Comparison of ENCODE assay signal across 8 cellular contexts in genomic region chr6:136647363-136647763, GRCh38.
A peak's percentile ranks its signal among the peaks of the same experiment; 100 is the strongest.
DNase-seq lines count a peak whose midpoint lies in the region; ATAC-seq, FAIRE-seq and TF ChIP-seq lines count a peak whose summit lies in the region.

No MANE protein-coding gene starts in this region.

- peak; percentile 55 for DNase-seq in GM04503 (ENCODE audit: low read depth)
- peak in 32 of 34 experiments; percentile 4 to 58 (median 25) for DNase-seq in T-cell
- peak; percentile 98 for DNase-seq in choroid plexus epithelial cell (ENCODE audit: low read depth)
- peak in 2 of 6 donors; percentile 25 to 37 for DNase-seq in pancreas
- DNase-seq in type B pancreatic cell (ENCODE audit: extremely low spot score, unreplicated experiment): no peak
- no peak for DNase-seq in NCI-H1417 treated with DMSO at 0.1 percent for 48 hours (lab: John Stamatoyannopoulos, UW)
- no peak for DNase-seq in WTC11 (ENCODE audit: low spot score)

- TF ChIP-seq CTCF in choroid plexus epithelial cell (conservative IDR thresholded peaks at IDR 0.05; ENCODE audit: low read depth, low read length) (no peak), pancreas (IDR thresholded peaks at IDR 0.05) (no peak), type B pancreatic cell (conservative IDR thresholded peaks at IDR 0.05) (no peak), WTC11 (IDR thresholded peaks at IDR 0.05) (no peak)

- H3K9me3 Mint-ChIP-seq in T-cell: no peaks in the 10 kb centered on the region
- no peaks in the 10 kb centered on the region for H3K9me3 Mint-ChIP-seq in type B pancreatic cell
- no peaks in the 10 kb centered on the region for H3K9me3 Mint-ChIP-seq in WTC11

- POLR2A ChIA-PET in T-cell (lab: Charles Lee) (interaction anchor here (0.5 to 2.9 kb wide), 4 partner anchors 142 to 359 kb away, joined by 3 to 8 read pairs (median 4); partner anchors contain the start of gene MAP3K5 (in 2 of the 2)), WTC11 (lab: Charles Lee) (no interaction called here)

- no peaks in the 10 kb centered on the region for H3K36me3 ChIP-seq in pancreas

- peaks cover 0 to 39% (median 17%) of the 10 kb centered on the region in 3 donors for H3K4me1 ChIP-seq in pancreas

- no peaks in the 10 kb centered on the region for H3K27me3 ChIP-seq in pancreas

- H3K27ac ChIP-seq in pancreas: peak overlapping the region in 2 of 4 donors; percentile 37 to 66

- H3K4me3 Mint-ChIP-seq in T-cell (no peak overlapping the region), type B pancreatic cell (no peak overlapping the region), WTC11 (no peak overlapping the region)

- intact Hi-C loops in pancreas (cut with DNase I): loop anchor here in 2 of 3 donors (5.0 kb wide), 1 partner anchor 145 kb away; the partner anchor contains the start of gene MAP3K5 (in 2 of the 2)

- H3K27me3 Mint-ChIP-seq in T-cell (no peaks in the 10 kb centered on the region), type B pancreatic cell (no peaks in the 10 kb centered on the region), WTC11 (ENCODE audit: low read depth) (no peaks in the 10 kb centered on the region)

- ATAC-seq in GM21723 (IDR thresholded peaks at IDR 0.05; ENCODE audit: unreplicated experiment) (peak; percentile 73), T-cell (replicated peaks in 1 of 4) (peak; percentile 75 to 94 (median 82)), pancreas (peak; percentile 35 to 59 (median 48)), WTC11 (no peak)

- no peaks in the 10 kb centered on the region for H3K9me3 ChIP-seq in pancreas

- no peak for FAIRE-seq in pancreas (lab: Jason Lieb, UNC)

- no peak overlapping the region for H3K27ac Mint-ChIP-seq in T-cell
- no peak overlapping the region for H3K27ac Mint-ChIP-seq in type B pancreatic cell
- H3K27ac Mint-ChIP-seq in WTC11: no peak overlapping the region

- H3K36me3 Mint-ChIP-seq in T-cell (peaks cover 16% of the 10 kb centered on the region), type B pancreatic cell (no peaks in the 10 kb centered on the region), WTC11 (no peaks in the 10 kb centered on the region)

- WGBS in pancreas, 2 donors: 39 to 41% methylated on average over 8 of the region's 8 CpGs

- peak overlapping the region; percentile 42 for H3K4me3 ChIP-seq in choroid plexus epithelial cell (ENCODE audit: low read depth, low read length)
- no peak overlapping the region for H3K4me3 ChIP-seq in pancreas

- CTCF ChIA-PET in T-cell (lab: Charles Lee): interaction anchor here (0.7 to 9.7 kb wide), 5 partner anchors 137 to 273 kb away, joined by 3 to 320 read pairs (median 5); partner anchors contain the start of gene MAP3K5 (in 2 of the 2)
- CTCF ChIA-PET in WTC11 (lab: Charles Lee): interaction anchor here (2.0 kb wide), 1 partner anchor 145 kb away, joined by 12 read pairs; the partner anchor contains the start of gene MAP3K5

- H3K4me1 Mint-ChIP-seq in T-cell: peaks cover 0 to 2% (median 2%) of the 10 kb centered on the region in 3 donors
- H3K4me1 Mint-ChIP-seq in type B pancreatic cell (ENCODE audit: unreplicated experiment): no peaks in the 10 kb centered on the region
- H3K4me1 Mint-ChIP-seq in WTC11: peaks cover 2% of the 10 kb centered on the region; the same call in 1 of the 2 replicates

TF ChIP-seq in WTC11, 78 proteins besides CTCF, POLR2A, EP300 and RAD21:
- no peak for TF ChIP-seq CREB1 (CRISPR knock-in tag; IDR thresholded peaks at IDR 0.05)
- TF ChIP-seq CBFB (CRISPR knock-in tag; IDR thresholded peaks at IDR 0.05; ENCODE audit: low read depth): no peak
- no peak for TF ChIP-seq ZNF396 (CRISPR knock-in tag; IDR thresholded peaks at IDR 0.05; ENCODE audit: borderline replicate concordance)
- no peak for TF ChIP-seq FOXP4 (CRISPR knock-in tag; IDR thresholded peaks at IDR 0.05)
- TF ChIP-seq STAT6 (CRISPR knock-in tag; conservative IDR thresholded peaks at IDR 0.05; ENCODE audit: low read depth): no peak
- no peak for TF ChIP-seq RELA (CRISPR knock-in tag; IDR thresholded peaks at IDR 0.05; ENCODE audit: borderline replicate concordance)
- TF ChIP-seq HMGA2 (CRISPR knock-in tag; IDR thresholded peaks at IDR 0.05): no peak
- no peak for TF ChIP-seq ATF3 (CRISPR knock-in tag; conservative IDR thresholded peaks at IDR 0.05)
- TF ChIP-seq IRF2 (CRISPR knock-in tag; IDR thresholded peaks at IDR 0.05; ENCODE audit: borderline replicate concordance, low read depth): no peak
- no peak for TF ChIP-seq ERG (CRISPR knock-in tag; IDR thresholded peaks at IDR 0.05)
- no peak for TF ChIP-seq TEAD4 (CRISPR knock-in tag; IDR thresholded peaks at IDR 0.05)
- TF ChIP-seq CREM (CRISPR knock-in tag; IDR thresholded peaks at IDR 0.05): no peak
- TF ChIP-seq JUN (CRISPR knock-in tag; IDR thresholded peaks at IDR 0.05): no peak
- no peak for TF ChIP-seq TEAD1 (CRISPR knock-in tag; IDR thresholded peaks at IDR 0.05)
- TF ChIP-seq ZNF416 (CRISPR knock-in tag; IDR thresholded peaks at IDR 0.05): no peak
- TF ChIP-seq HMGXB4 (CRISPR knock-in tag; IDR thresholded peaks at IDR 0.05): no peak

Comparison
In these comparisons a context has a peak if more than half of its experiments do, and no peak if none do; other contexts are left out.
1. DNase-seq: peak in GM04503 (single experiment), T-cell (32 of 34) and choroid plexus epithelial cell (single experiment); none in type B pancreatic cell (single experiment), NCI-H1417 treated with DMSO at 0.1 percent for 48 hours (single experiment) and WTC11 (single experiment).